ENCODE assay signal across 1 cellular context in genomic region chr9:134376386-134377142, GRCh38.
TF ChIP-seq lines count a peak whose summit lies in the region.

No MANE protein-coding gene starts in this region.

TF ChIP-seq in HepG2, 621 proteins besides CTCF, POLR2A, EP300 and RAD21 (continued from another document and continues in another):
- TF ChIP-seq MLX (CRISPR knock-in tag; IDR thresholded peaks at IDR 0.05) (peak; percentile 88), YY1 (IDR thresholded peaks at IDR 0.05; ENCODE audit: insufficient read depth, insufficient replicate concordance, low read depth, low read length) (no peak), GATAD1 (CRISPR knock-in tag; IDR thresholded peaks at IDR 0.05) (no peak), ZNF251 (CRISPR knock-in tag; IDR thresholded peaks at IDR 0.05) (no peak), HOXA9 (CRISPR knock-in tag; IDR thresholded peaks at IDR 0.05; ENCODE audit: borderline replicate concordance) (no peak), NFE2L1 (CRISPR knock-in tag; IDR thresholded peaks at IDR 0.05; ENCODE audit: borderline replicate concordance) (no peak), PCBP2 (optimal IDR thresholded peaks at IDR 0.05; ENCODE audit: low read depth, low read length, poor library complexity, severe bottlenecking) (no peak), TERF1 (CRISPR knock-in tag; IDR thresholded peaks at IDR 0.05) (no peak), ARHGAP35 (CRISPR knock-in tag; IDR thresholded peaks at IDR 0.05; ENCODE audit: borderline replicate concordance) (no peak), PHF20 (CRISPR knock-in tag; IDR thresholded peaks at IDR 0.05) (no peak), ZBTB7A (CRISPR knock-in tag; IDR thresholded peaks at IDR 0.05) (no peak), ZNF576 (CRISPR knock-in tag; IDR thresholded peaks at IDR 0.05) (no peak), FOXC1 (CRISPR knock-in tag; IDR thresholded peaks at IDR 0.05; ENCODE audit: borderline replicate concordance) (0 out of 2 replicates have a peak, but pooled peaks have one; percentile 54), RAD51 (IDR thresholded peaks at IDR 0.05; ENCODE audit: borderline replicate concordance) (no peak), ZNF207 (IDR thresholded peaks at IDR 0.05; ENCODE audit: borderline replicate concordance) (no peak), RFX3 (CRISPR knock-in tag; IDR thresholded peaks at IDR 0.05) (no peak), PPARG (CRISPR knock-in tag; conservative IDR thresholded peaks at IDR 0.05) (no peak), ZNF136 (CRISPR knock-in tag; IDR thresholded peaks at IDR 0.05; ENCODE audit: low read depth) (no peak), ZNF264 (CRISPR knock-in tag; IDR thresholded peaks at IDR 0.05) (no peak), ZNF543 (CRISPR knock-in tag; IDR thresholded peaks at IDR 0.05) (no peak), BCL3 (CRISPR knock-in tag; IDR thresholded peaks at IDR 0.05) (peak; percentile 60; the same call in 1 of the 2 replicates), ESRRA (CRISPR knock-in tag; IDR thresholded peaks at IDR 0.05; ENCODE audit: low read depth) (0 out of 2 replicates have a peak, but pooled peaks have one; percentile 33), STAT6 (CRISPR knock-in tag; IDR thresholded peaks at IDR 0.05; ENCODE audit: borderline replicate concordance) (no peak), PBX3 (CRISPR knock-in tag; IDR thresholded peaks at IDR 0.05; ENCODE audit: borderline replicate concordance) (no peak), ASH2L (IDR thresholded peaks at IDR 0.05; ENCODE audit: insufficient read length, low read depth, low read length) (no peak), ZNF770 (CRISPR knock-in tag; IDR thresholded peaks at IDR 0.05) (no peak), ZNF720 (CRISPR knock-in tag; IDR thresholded peaks at IDR 0.05) (no peak), ZNF414 (CRISPR knock-in tag; IDR thresholded peaks at IDR 0.05) (no peak), CCDC6 (CRISPR knock-in tag; IDR thresholded peaks at IDR 0.05) (no peak), TRIM22 (IDR thresholded peaks at IDR 0.05) (no peak), ZNF670 (CRISPR knock-in tag; IDR thresholded peaks at IDR 0.05; ENCODE audit: borderline replicate concordance) (no peak), TBL1XR1 (IDR thresholded peaks at IDR 0.05; ENCODE audit: borderline replicate concordance, low read length, partially characterized antibody) (no peak), CENPBD1 (CRISPR knock-in tag; IDR thresholded peaks at IDR 0.05; ENCODE audit: borderline replicate concordance, low read depth) (no peak), RARA (CRISPR knock-in tag; IDR thresholded peaks at IDR 0.05) (peak; percentile 76), ZNF879 (CRISPR knock-in tag; IDR thresholded peaks at IDR 0.05) (no peak), NFRKB (IDR thresholded peaks at IDR 0.05) (no peak), ZNF546 (CRISPR knock-in tag; conservative IDR thresholded peaks at IDR 0.05) (no peak), ATF7 (IDR thresholded peaks at IDR 0.05) (no peak), ATF7 (CRISPR knock-in tag; IDR thresholded peaks at IDR 0.05) (no peak), DPF2 (CRISPR knock-in tag; IDR thresholded peaks at IDR 0.05; ENCODE audit: borderline replicate concordance, low read depth) (no peak), GPBP1L1 (CRISPR knock-in tag; IDR thresholded peaks at IDR 0.05) (no peak), GLI4 (CRISPR knock-in tag; IDR thresholded peaks at IDR 0.05; ENCODE audit: borderline replicate concordance) (no peak), ZBTB34 (CRISPR knock-in tag; IDR thresholded peaks at IDR 0.05) (no peak), ZNF687 (CRISPR knock-in tag; IDR thresholded peaks at IDR 0.05) (peak; percentile 98), SMC3 (IDR thresholded peaks at IDR 0.05; ENCODE audit: low read length) (no peak), POGZ (CRISPR knock-in tag; IDR thresholded peaks at IDR 0.05) (peak; percentile 48; the same call in 1 of the 2 replicates), ZNF570 (CRISPR knock-in tag; IDR thresholded peaks at IDR 0.05; ENCODE audit: borderline replicate concordance) (no peak)
